28 cellular contexts compared by ENCODE assay signal in the genomic region with DNA sequence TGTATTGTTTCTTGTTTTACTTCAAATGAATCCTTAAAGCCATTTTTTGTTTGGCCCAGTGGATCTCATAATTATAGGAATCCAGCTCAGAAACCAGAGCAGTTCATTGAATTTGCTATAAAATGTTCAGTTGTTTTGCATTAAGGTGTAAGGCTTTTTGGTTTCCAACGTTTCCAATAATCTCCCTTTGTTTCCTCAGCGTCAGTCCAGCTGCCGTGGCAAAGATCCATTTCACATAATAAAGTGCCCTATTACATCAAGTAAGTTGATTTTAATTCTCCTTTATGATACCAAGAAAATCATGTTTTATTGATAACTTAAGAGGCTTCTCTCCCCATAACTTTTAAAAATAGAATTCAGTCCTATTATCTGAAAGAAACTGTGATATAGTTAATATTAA.
"Had no signal": no experiment of that assay in that cellular context is flagged by ENCODE, and none has a peak within 500 bp of the region (broad histone marks: within the 10 kb centered on the region; RNA-seq: fewer than 3 reads in every experiment).

No MANE protein-coding gene starts in this region.

- H2AFZ ChIP-seq: neural progenitor cell had no signal

- H3K36me3 Mint-ChIP-seq: neural progenitor cell had no signal

- H3K9ac ChIP-seq: neural progenitor cell had no signal

- H3K9me3 ChIP-seq: breast epithelium, heart left ventricle, left lung, lower lobe of right lung, spleen, suprapubic skin, tibial artery, upper lobe of right lung had no signal

- H3K4me3 ChIP-seq: breast epithelium, heart left ventricle, left lung, lower lobe of right lung, neural progenitor cell, spleen, suprapubic skin, tibial artery, upper lobe of right lung had no signal

- H3K4me3 Mint-ChIP-seq: activated B cell treated with CpG ODN at 0.5 μM for 24 hours; activated CD8-positive, alpha-beta T cell treated with anti-CD3 and anti-CD28 coated beads for 36 hours; activated naive CD4-positive, alpha-beta T cell treated with anti-CD3 and anti-CD28 coated beads, Interleukin-2, amount 50 U/mL, for 24 hours; activated naive CD8-positive, alpha-beta T cell treated with anti-CD3 and anti-CD28 coated beads, Interleukin-2, amount 50 U/mL, for 24 hours; activated T-cell treated with anti-CD3 and anti-CD28 coated beads, Interleukin-2, amount 50 U/mL, for 4 hours; activated T-helper 17 cell treated with anti-CD3 and anti-CD28 coated beads, Interleukin-2, amount 50 U/mL, for 72 hours; immature natural killer cell; natural killer cell; neural progenitor cell had no signal

- H3K4me2 ChIP-seq: neural progenitor cell had no signal

- H3K27me3 ChIP-seq: breast epithelium, foreskin keratinocyte, heart left ventricle, left lung, neural progenitor cell, spleen, suprapubic skin, tibial artery, upper lobe of right lung had no signal

- FAIRE-seq: endothelial cell of umbilical vein had no signal

- H3K9me3 Mint-ChIP-seq: activated B cell treated with CpG ODN at 0.5 μM for 24 hours; activated CD8-positive, alpha-beta T cell treated with anti-CD3 and anti-CD28 coated beads for 36 hours; activated naive CD4-positive, alpha-beta T cell treated with anti-CD3 and anti-CD28 coated beads, Interleukin-2, amount 50 U/mL, for 24 hours; activated naive CD8-positive, alpha-beta T cell treated with anti-CD3 and anti-CD28 coated beads, Interleukin-2, amount 50 U/mL, for 24 hours; activated T-cell treated with anti-CD3 and anti-CD28 coated beads, Interleukin-2, amount 50 U/mL, for 4 hours; activated T-helper 17 cell treated with anti-CD3 and anti-CD28 coated beads, Interleukin-2, amount 50 U/mL, for 72 hours; immature natural killer cell; natural killer cell; neural progenitor cell had no signal

- ATAC-seq: activated CD8-positive, alpha-beta T cell treated with anti-CD3 and anti-CD28 coated beads for 36 hours; activated naive CD8-positive, alpha-beta T cell treated with anti-CD3 and anti-CD28 coated beads, Interleukin-2, amount 50 U/mL, for 24 hours; activated T-cell treated with anti-CD3 and anti-CD28 coated beads, Interleukin-2, amount 50 U/mL, for 4 hours; activated T-helper 17 cell treated with anti-CD3 and anti-CD28 coated beads, Interleukin-2, amount 50 U/mL, for 72 hours; esophagus mucosa; heart left ventricle; left lung; lower lobe of right lung; right cardiac atrium; upper lobe of right lung had no signal

- H3K4me1 ChIP-seq: left lung, lower lobe of right lung, neural progenitor cell, suprapubic skin, upper lobe of right lung had no signal

- H3K27ac Mint-ChIP-seq: activated B cell treated with CpG ODN at 0.5 μM for 24 hours; activated CD8-positive, alpha-beta T cell treated with anti-CD3 and anti-CD28 coated beads for 36 hours; activated naive CD4-positive, alpha-beta T cell treated with anti-CD3 and anti-CD28 coated beads, Interleukin-2, amount 50 U/mL, for 24 hours; activated naive CD8-positive, alpha-beta T cell treated with anti-CD3 and anti-CD28 coated beads, Interleukin-2, amount 50 U/mL, for 24 hours; activated T-helper 17 cell treated with anti-CD3 and anti-CD28 coated beads, Interleukin-2, amount 50 U/mL, for 72 hours; immature natural killer cell; neural progenitor cell had no signal

- H3K27ac ChIP-seq: foreskin keratinocyte, heart left ventricle, left lung, lower lobe of right lung, neural progenitor cell, spleen, suprapubic skin, tibial artery, upper lobe of right lung had no signal

- H3K4me1 Mint-ChIP-seq: activated naive CD4-positive, alpha-beta T cell treated with anti-CD3 and anti-CD28 coated beads, Interleukin-2, amount 50 U/mL, for 24 hours; activated naive CD8-positive, alpha-beta T cell treated with anti-CD3 and anti-CD28 coated beads, Interleukin-2, amount 50 U/mL, for 24 hours; activated T-helper 17 cell treated with anti-CD3 and anti-CD28 coated beads, Interleukin-2, amount 50 U/mL, for 72 hours; neural progenitor cell had no signal

- DNase-seq: activated B cell treated with CpG ODN at 0.5 μM for 24 hours; activated CD4-positive, alpha-beta T cell treated with anti-CD3 and anti-CD28 coated beads, Interleukin-2, amount 50 U/mL, for 1 hour; activated CD8-positive, alpha-beta T cell treated with anti-CD3 and anti-CD28 coated beads for 36 hours; activated naive CD8-positive, alpha-beta T cell treated with anti-CD3 and anti-CD28 coated beads, Interleukin-2, amount 50 U/mL, for 24 hours; activated T-cell treated with anti-CD3 and anti-CD28 coated beads, Interleukin-2, amount 50 U/mL, for 4 hours; amygdala; central memory CD4-positive, alpha-beta T cell; foreskin keratinocyte; heart left ventricle; hypothalamus; immature natural killer cell; left lung; lower lobe of right lung; mesendoderm; natural killer cell; occipital lobe; right cardiac atrium; spleen; stimulated activated naive CD4-positive, alpha-beta T cell; tibial artery; upper lobe of right lung had no signal

- H3K36me3 ChIP-seq: breast epithelium, neural progenitor cell had no signal

- H3K27me3 Mint-ChIP-seq: activated B cell treated with CpG ODN at 0.5 μM for 24 hours; activated CD8-positive, alpha-beta T cell treated with anti-CD3 and anti-CD28 coated beads for 36 hours; activated naive CD4-positive, alpha-beta T cell treated with anti-CD3 and anti-CD28 coated beads, Interleukin-2, amount 50 U/mL, for 24 hours; activated naive CD8-positive, alpha-beta T cell treated with anti-CD3 and anti-CD28 coated beads, Interleukin-2, amount 50 U/mL, for 24 hours; activated T-helper 17 cell treated with anti-CD3 and anti-CD28 coated beads, Interleukin-2, amount 50 U/mL, for 72 hours had no signal
